2 cellular contexts compared by ENCODE assay signal in the genomic region with DNA sequence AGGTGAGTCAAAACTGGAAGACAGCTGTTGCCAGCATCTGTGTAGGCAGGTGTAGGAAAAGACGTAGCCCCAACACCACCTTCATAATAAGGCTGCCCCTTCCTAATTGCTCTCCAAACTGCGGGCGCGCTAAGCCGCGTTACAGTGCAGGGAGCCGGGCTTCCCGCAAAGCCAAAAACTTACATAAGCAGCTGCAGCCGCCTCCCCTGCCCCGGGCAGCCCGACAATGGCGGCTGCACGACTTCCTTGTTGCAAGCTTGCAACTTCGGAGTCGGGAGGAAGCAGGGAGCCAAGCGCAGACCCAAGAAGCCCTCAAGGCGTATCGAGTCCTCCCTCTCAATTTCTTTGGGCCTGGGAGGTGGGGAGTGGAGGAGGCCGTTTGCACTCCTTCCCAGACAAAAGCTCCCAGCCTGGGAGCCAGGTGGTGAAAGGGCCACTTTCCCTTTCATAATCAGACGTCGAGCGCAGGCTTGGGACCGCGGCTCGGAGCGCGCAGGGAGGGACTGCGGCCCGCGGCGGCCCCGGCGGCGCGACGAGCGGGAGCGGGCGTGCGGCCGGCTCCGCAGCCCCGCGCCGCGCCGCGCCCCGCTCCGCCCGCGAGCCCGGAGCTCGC.
A peak's percentile ranks its signal among the peaks of the same experiment; 100 is the strongest.
TF ChIP-seq lines count a peak whose summit lies in the region.

No MANE protein-coding gene starts in this region.

TF ChIP-seq in A549, 52 proteins besides CTCF, POLR2A, EP300 and RAD21:
- TF ChIP-seq, protein P1, sequence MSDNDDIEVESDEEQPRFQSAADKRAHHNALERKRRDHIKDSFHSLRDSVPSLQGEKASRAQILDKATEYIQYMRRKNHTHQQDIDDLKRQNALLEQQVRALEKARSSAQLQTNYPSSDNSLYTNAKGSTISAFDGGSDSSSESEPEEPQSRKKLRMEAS (IDR thresholded peaks at IDR 0.05) = 0 out of 2 replicates have a peak, but pooled peaks have one; percentile 29
- TF ChIP-seq SREBF2 (IDR thresholded peaks at IDR 0.05) (no peak), PHF8 (IDR thresholded peaks at IDR 0.05; ENCODE audit: borderline replicate concordance, low read depth) (peak; percentile 31; the same call in 1 of the 2 replicates), MAFK (IDR thresholded peaks at IDR 0.05; ENCODE audit: partially characterized antibody) (peak; percentile 65), HOXB5 (CRISPR knock-in tag; IDR thresholded peaks at IDR 0.05) (no peak)

TF ChIP-seq in endothelial cell of umbilical vein, 7 proteins besides CTCF, POLR2A, EP300 and RAD21:
- peak; percentile 11 for TF ChIP-seq POLR2AphosphoS5 (IDR thresholded peaks at IDR 0.05; ENCODE audit: insufficient read depth, low read depth, low read length)
- TF ChIP-seq, protein P1 (IDR thresholded peaks at IDR 0.05; ENCODE audit: insufficient read depth, insufficient read length) = no peak
